In genomic region chr13:41682766-41683165, GRCh38 we compare ENCODE assay signal across 26 cellular contexts.
"Had no signal": no experiment of that assay in that cellular context is flagged by ENCODE, and none has a peak within 500 bp of the region (broad histone marks: within the 10 kb centered on the region; RNA-seq: fewer than 3 reads in every experiment).

No MANE protein-coding gene starts in this region.

- H3K4me1 ChIP-seq: colonic mucosa, esophagus squamous epithelium, foreskin keratinocyte had no signal

- H3K27me3 Mint-ChIP-seq: dendritic cell treated with granulocyte-macrophage colony-stimulating factor and Interleukin-4, amounts not matched to agents 40 ng/mL and 50 ng/mL, for 4 days; effector memory CD8-positive, alpha-beta T cell had no signal

- H3K9me3 ChIP-seq: colonic mucosa, esophagus muscularis mucosa, esophagus squamous epithelium, gastrocnemius medialis, gastroesophageal sphincter, heart left ventricle had no signal

- FAIRE-seq: colon, endometrium, endothelial cell of umbilical vein had no signal

- H3K27ac ChIP-seq: colonic mucosa, coronary artery, dorsolateral prefrontal cortex, epithelial cell of prostate, esophagus muscularis mucosa, esophagus squamous epithelium, foreskin keratinocyte, gastrocnemius medialis, gastroesophageal sphincter had no signal

- DNase-seq: colonic mucosa; cortex of kidney; dermis blood vessel endothelial cell; dorsolateral prefrontal cortex; effector CD4-positive, alpha-beta T cell; effector CD8-positive, alpha-beta T cell; effector memory CD4-positive, alpha-beta T cell; effector memory CD8-positive, alpha-beta T cell; endodermal cell; erythroblast; esophagus squamous epithelium; foreskin keratinocyte; foreskin melanocyte; gastrocnemius medialis; glutamatergic neuron; head of caudate nucleus; heart left ventricle had no signal

- H3K27me3 ChIP-seq: colonic mucosa, dorsolateral prefrontal cortex, esophagus muscularis mucosa, esophagus squamous epithelium, foreskin keratinocyte, gastrocnemius medialis, gastroesophageal sphincter, heart left ventricle had no signal

- H3K27ac Mint-ChIP-seq: dendritic cell treated with granulocyte-macrophage colony-stimulating factor and Interleukin-4, amounts not matched to agents 40 ng/mL and 50 ng/mL, for 4 days; effector memory CD8-positive, alpha-beta T cell; endodermal cell had no signal

- H3K36me3 ChIP-seq: colonic mucosa had no signal

- H3K4me3 Mint-ChIP-seq: dendritic cell treated with granulocyte-macrophage colony-stimulating factor and Interleukin-4, amounts not matched to agents 40 ng/mL and 50 ng/mL, for 4 days; effector memory CD8-positive, alpha-beta T cell; endodermal cell had no signal

- H3K9me3 Mint-ChIP-seq: dendritic cell treated with granulocyte-macrophage colony-stimulating factor and Interleukin-4, amounts not matched to agents 40 ng/mL and 50 ng/mL, for 4 days; effector memory CD8-positive, alpha-beta T cell; endodermal cell had no signal

- H3K4me3 ChIP-seq: colonic mucosa, coronary artery, dorsolateral prefrontal cortex, esophagus muscularis mucosa, esophagus squamous epithelium, gastrocnemius medialis, gastroesophageal sphincter, heart left ventricle had no signal

- ATAC-seq: effector memory CD8-positive, alpha-beta T cell; esophagus mucosa; foreskin keratinocyte; gastrocnemius medialis; gastroesophageal sphincter had no signal
